Comparison of ENCODE assay signal across 6 cellular contexts in genomic region chr12:8254705-8255104, GRCh38. TPM values are rescaled to one million over a fixed set of nuclear protein-coding genes. Genes with fewer than 3 reads are reported as not detected.
"Had no signal": no experiment of that assay in that cellular context is flagged by ENCODE, and none has a peak within 500 bp of the region (broad histone marks: within the 10 kb centered on the region; RNA-seq: fewer than 3 reads in every experiment).

No MANE protein-coding gene starts in this region.

RNA-seq across cellular contexts. Expression of gene FAM90A1, which starts 27.3 kb away (rescaled TPM):
- total RNA-seq: suprapubic skin, temporal lobe, thoracic aorta, transverse colon, urinary bladder, vagina had no signal
